10 cellular contexts compared by ENCODE assay signal in genomic region chr7:17481118-17481517, GRCh38.
"Had no signal": no experiment of that assay in that cellular context is flagged by ENCODE, and none has a peak within 500 bp of the region (broad histone marks: within the 10 kb centered on the region; RNA-seq: fewer than 3 reads in every experiment).

No MANE protein-coding gene starts in this region.

- FAIRE-seq: H1 had no signal

- H3K36me3 ChIP-seq: HAP-1 had no signal

- H3K9me3 ChIP-seq: HAP-1 had no signal

- H2AFZ ChIP-seq: GM23248, GM23338 had no signal

- H3K4me3 Mint-ChIP-seq: GM23338, H9, HFFc6 had no signal

- H3K4me3 ChIP-seq: GM23248, GM23338, HAP-1 had no signal

- H3K4me1 Mint-ChIP-seq: H9 had no signal

- H3K27ac Mint-ChIP-seq: GM23338, H9, HFFc6 had no signal

- H3K4me1 ChIP-seq: HAP-1 had no signal

- ATAC-seq: GM23338, HCT116 had no signal

- H3K27ac ChIP-seq: GM23248 had no signal

- H3K9me3 Mint-ChIP-seq: GM23338, H9, HFFc6 had no signal

- H3K4me2 ChIP-seq: GM23338 had no signal

- DNase-seq: GM23248, GOT3, H7, H9, HCEC 1CT, HFFc6 had no signal

- H3K9ac ChIP-seq: GM23248 had no signal
